18 cellular contexts compared by ENCODE assay signal in the genomic region with DNA sequence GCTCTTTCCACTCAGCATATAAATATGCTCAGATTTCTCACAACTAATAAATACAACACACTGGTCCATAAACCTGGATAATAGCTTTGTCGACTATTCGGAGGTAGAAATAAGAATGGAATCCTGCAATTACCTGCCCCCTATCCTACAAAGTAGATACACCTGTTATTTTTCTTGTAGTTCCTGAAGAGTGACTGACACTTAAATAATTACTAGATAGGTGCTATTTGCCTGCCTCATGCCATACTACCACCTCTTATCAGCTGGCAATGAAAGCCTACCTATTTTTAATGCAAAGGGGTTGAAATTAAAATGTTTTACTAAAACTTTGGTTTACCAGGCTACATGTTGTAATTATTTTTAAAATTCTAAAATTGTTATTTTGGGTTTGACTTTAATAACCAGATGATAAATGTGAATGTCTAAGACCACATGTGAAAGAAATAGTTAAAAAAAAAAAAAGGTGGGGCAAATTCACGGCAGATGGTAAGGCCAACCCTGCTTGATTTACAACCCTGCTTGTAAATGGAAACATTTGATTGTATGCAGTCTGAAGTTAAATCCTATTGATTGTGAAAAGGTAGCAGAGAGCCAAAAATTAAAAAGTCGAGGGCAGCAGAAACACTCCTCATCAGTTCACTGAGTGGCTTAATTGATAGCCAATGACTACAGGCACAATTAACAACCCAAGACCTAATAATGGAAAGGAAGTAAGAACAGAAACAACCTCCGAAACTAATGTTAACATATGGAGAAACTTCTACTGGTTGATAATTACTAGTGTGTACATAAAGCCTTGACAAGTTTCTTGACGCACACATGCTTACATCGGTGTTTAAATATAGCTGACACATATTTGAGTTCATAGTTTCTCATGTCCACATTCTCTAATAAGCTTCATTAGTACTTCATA. TPM values are rescaled to one million over a fixed set of nuclear protein-coding genes. Genes with fewer than 3 reads are reported as not detected.
A peak's percentile ranks its signal among the peaks of the same experiment; 100 is the strongest.
DNase-seq lines count a peak whose midpoint lies in the region; ATAC-seq, FAIRE-seq and TF ChIP-seq lines count a peak whose summit lies in the region.
"Had no signal": no experiment of that assay in that cellular context is flagged by ENCODE, and none has a peak within 500 bp of the region (broad histone marks: within the 10 kb centered on the region; RNA-seq: fewer than 3 reads in every experiment).

No MANE protein-coding gene starts in this region.

- no peak for TF ChIP-seq CTCF in GM12878 (IDR thresholded peaks at IDR 0.05 in 2 of 3, conservative IDR thresholded peaks at IDR 0.05 in 1 of 3; ENCODE audit: control insufficient read depth in 2 of 3, extremely low read depth in 1 of 3, insufficient read depth in 1 of 3, low read depth in 3 of 3, low read length in 3 of 3)
- TF ChIP-seq CTCF in upper lobe of left lung (IDR thresholded peaks at IDR 0.05), result no peak

- no peak for DNase-seq in activated naive CD8-positive, alpha-beta T cell treated with anti-CD3 and anti-CD28 coated beads, Interleukin-2, amount 10 ng/mL, durations not matched to agents 7 days and 5 days
- no peak for DNase-seq in activated naive CD8-positive, alpha-beta T cell treated with anti-CD3 and anti-CD28 coated beads for 36 hours
- DNase-seq in NCI-H1105 treated with DMSO at 0.1 percent for 48 hours (lab: John Stamatoyannopoulos, UW) (peak; percentile 62), GM12878 (ENCODE audit: low read depth, low spot score) (no peak), upper lobe of left lung (no peak), inferior parietal cortex (ENCODE audit: extremely low spot score) (no peak), LoVo (ENCODE audit: low spot score) (no peak)
- DNase-seq: activated CD4-positive, alpha-beta T cell treated with anti-CD3 and anti-CD28 coated beads for 1 hour; activated T-cell treated with anti-CD3 and anti-CD28 coated beads for 4 hours; dorsolateral prefrontal cortex; H7; NCI-H2227 treated with DMSO at 0.1 percent for 48 hours; posterior cingulate gyrus; SJCRH30; T-helper 9 cell had no signal

- no peak overlapping the region for H3K27ac ChIP-seq in GM12878 (ENCODE audit: control insufficient read depth, insufficient read depth)
- H3K27ac ChIP-seq in upper lobe of left lung, result no peak overlapping the region
- H3K27ac ChIP-seq: SJCRH30, skin epidermis had no signal

- no peak overlapping the region for H3K27ac Mint-ChIP-seq in activated naive CD8-positive, alpha-beta T cell treated with anti-CD3 and anti-CD28 coated beads, Interleukin-2, amount 10 ng/mL, durations not matched to agents 7 days and 5 days
- no peak overlapping the region for H3K27ac Mint-ChIP-seq in activated naive CD8-positive, alpha-beta T cell treated with anti-CD3 and anti-CD28 coated beads for 36 hours
- peak overlapping the region; percentile 53 for H3K27ac Mint-ChIP-seq in stimulated activated memory B cell treated with anti-CD40 and anti-IgM and Interleukin-4, amounts not matched to agents 10 μg/mL and 1 μg/mL and 100 μg/mL, for 72 hours

- H3K36me3 Mint-ChIP-seq in activated naive CD8-positive, alpha-beta T cell treated with anti-CD3 and anti-CD28 coated beads, Interleukin-2, amount 10 ng/mL, durations not matched to agents 7 days and 5 days, result peaks cover 20% of the 10 kb centered on the region
- peaks cover 16% of the 10 kb centered on the region for H3K36me3 Mint-ChIP-seq in activated naive CD8-positive, alpha-beta T cell treated with anti-CD3 and anti-CD28 coated beads for 36 hours
- H3K36me3 Mint-ChIP-seq in stimulated activated memory B cell treated with anti-CD40 and anti-IgM and Interleukin-4, amounts not matched to agents 10 μg/mL and 1 μg/mL and 100 μg/mL, for 72 hours, result no peaks in the 10 kb centered on the region

- peaks cover 10% of the 10 kb centered on the region; the same call in 1 of the 2 replicates for H3K4me1 ChIP-seq in GM12878 (ENCODE audit: control insufficient read depth, insufficient read depth, low read length)
- H3K4me1 ChIP-seq in upper lobe of left lung, result peaks cover 20 to 29% (median 25%) of the 10 kb centered on the region in 4 donors

- no TSS peak for BruUV-seq in GM12878 (replicated peaks; lab: Mats Ljungman, UMichigan)

- intact Hi-C loops in GM12878 (cut with micrococcal nuclease; ENCODE audit: unreplicated experiment), result no loop called here

- RAD21 ChIA-PET in GM12878 (lab: Charles Lee; ENCODE audit: unreplicated experiment), result interaction anchor here (0.7 to 3.8 kb wide), 13 partner anchors 8 to 292 kb away, joined by 3 to 116 read pairs (median 4); a partner anchor contains a TSS

- TF ChIP-seq EP300 in GM12878 (IDR thresholded peaks at IDR 0.05; ENCODE audit: borderline replicate concordance in 1 of 2, control insufficient read depth in 1 of 2, low read depth in 2 of 2, low read length in 2 of 2), result peak; percentile 84 to 91; a peak in 3 of 4 replicates
- TF ChIP-seq EP300 in upper lobe of left lung (IDR thresholded peaks at IDR 0.05), result no peak

- FAIRE-seq in GM12878 (lab: Jason Lieb, UNC), result no peak

- CTCF ChIA-PET in GM12878 (lab: Yijun Ruan, JAX), result interaction anchor here (0.8 to 3.8 kb wide), 12 partner anchors 8 to 470 kb away, joined by 3 to 25 read pairs (median 4); a partner anchor contains a TSS

- H3K9me3 Mint-ChIP-seq in activated naive CD8-positive, alpha-beta T cell treated with anti-CD3 and anti-CD28 coated beads, Interleukin-2, amount 10 ng/mL, durations not matched to agents 7 days and 5 days, result no peaks in the 10 kb centered on the region
- no peaks in the 10 kb centered on the region for H3K9me3 Mint-ChIP-seq in activated naive CD8-positive, alpha-beta T cell treated with anti-CD3 and anti-CD28 coated beads for 36 hours
- H3K9me3 Mint-ChIP-seq in stimulated activated memory B cell treated with anti-CD40 and anti-IgM and Interleukin-4, amounts not matched to agents 10 μg/mL and 1 μg/mL and 100 μg/mL, for 72 hours, result no peaks in the 10 kb centered on the region

- H4K20me1 ChIP-seq in GM12878 (ENCODE audit: control insufficient read depth, insufficient read depth), result no peaks in the 10 kb centered on the region

- peak overlapping the region; percentile 14 for H3K4me3 Mint-ChIP-seq in activated naive CD8-positive, alpha-beta T cell treated with anti-CD3 and anti-CD28 coated beads, Interleukin-2, amount 10 ng/mL, durations not matched to agents 7 days and 5 days
- H3K4me3 Mint-ChIP-seq in activated naive CD8-positive, alpha-beta T cell treated with anti-CD3 and anti-CD28 coated beads for 36 hours, result no peak overlapping the region
- no peak overlapping the region for H3K4me3 Mint-ChIP-seq in stimulated activated memory B cell treated with anti-CD40 and anti-IgM and Interleukin-4, amounts not matched to agents 10 μg/mL and 1 μg/mL and 100 μg/mL, for 72 hours

- no peak for ATAC-seq in activated naive CD8-positive, alpha-beta T cell treated with anti-CD3 and anti-CD28 coated beads, Interleukin-2, amount 10 ng/mL, durations not matched to agents 7 days and 5 days (ENCODE audit: low read depth)
- peak; percentile 79 for ATAC-seq in GM12878
- no peak for ATAC-seq in stimulated activated memory B cell treated with anti-CD40 and anti-IgM and Interleukin-4, amounts not matched to agents 10 μg/mL and 1 μg/mL and 100 μg/mL, for 72 hours
- no peak for ATAC-seq in upper lobe of left lung (ENCODE audit: low FRiP score in 2 of 2)
- ATAC-seq: esophagus mucosa had no signal

- H3K4me3 ChIP-seq in GM12878 (no peak overlapping the region), upper lobe of left lung (no peak overlapping the region)
- H3K4me3 ChIP-seq: dorsolateral prefrontal cortex, SJCRH30, skin epidermis had no signal

- H3K4me1 Mint-ChIP-seq in activated naive CD8-positive, alpha-beta T cell treated with anti-CD3 and anti-CD28 coated beads, Interleukin-2, amount 10 ng/mL, durations not matched to agents 7 days and 5 days, result peaks cover 39% of the 10 kb centered on the region
- H3K4me1 Mint-ChIP-seq in activated naive CD8-positive, alpha-beta T cell treated with anti-CD3 and anti-CD28 coated beads for 36 hours, result peaks cover 44% of the 10 kb centered on the region
- H3K4me1 Mint-ChIP-seq in stimulated activated memory B cell treated with anti-CD40 and anti-IgM and Interleukin-4, amounts not matched to agents 10 μg/mL and 1 μg/mL and 100 μg/mL, for 72 hours, result peaks cover 49% of the 10 kb centered on the region

- TF ChIP-seq POLR2A in GM12878 (IDR thresholded peaks at IDR 0.05; ENCODE audit: low read depth, low read length) (no peak), upper lobe of left lung (IDR thresholded peaks at IDR 0.05) (no peak)

- H3K9me3 ChIP-seq in GM12878 (replicated peaks; ENCODE audit: control insufficient read depth, insufficient read depth, low read length) (no peaks in the 10 kb centered on the region; the same call in 2 of the 3 replicates), upper lobe of left lung (no peaks in the 10 kb centered on the region)
- H3K9me3 ChIP-seq: SJCRH30 had no signal

- H3K27me3 ChIP-seq in GM12878 (replicated peaks in 1 of 2; ENCODE audit: control insufficient read depth in 2 of 2, insufficient read depth in 2 of 2, low read length in 1 of 2) (no peaks in the 10 kb centered on the region), upper lobe of left lung (no peaks in the 10 kb centered on the region)
- H3K27me3 ChIP-seq: dorsolateral prefrontal cortex, SJCRH30 had no signal

- H2AFZ ChIP-seq in GM12878 (ENCODE audit: control insufficient read depth, low read depth, low read length), result no peak overlapping the region

- in situ Hi-C loops in GM12878 (cut with MboI), result no loop called here

- TF ChIP-seq RAD21 in GM12878 (IDR thresholded peaks at IDR 0.05; ENCODE audit: insufficient read depth, low read depth, low read length), result no peak

- no peaks in the 10 kb centered on the region for H3K36me3 ChIP-seq in GM12878 (ENCODE audit: control insufficient read depth in 2 of 2, insufficient read depth in 2 of 2, low read length in 1 of 2)
- no peaks in the 10 kb centered on the region for H3K36me3 ChIP-seq in upper lobe of left lung
- H3K36me3 ChIP-seq: SJCRH30 had no signal

- no peak overlapping the region for H3K4me2 ChIP-seq in GM12878 (ENCODE audit: control insufficient read depth, insufficient read depth)

- SMC1A ChIA-PET in GM12878 (lab: Charles Lee; ENCODE audit: uncharacterized antibody, unreplicated experiment), result interaction anchor here (0.8 to 3.8 kb wide), 23 partner anchors 7 to 292 kb away, joined by 3 to 140 read pairs (median 4); a partner anchor contains a TSS

- POLR2A ChIA-PET in activated naive CD8-positive, alpha-beta T cell treated with anti-CD3 and anti-CD28 coated beads, Interleukin-2, amount 10 ng/mL, durations not matched to agents 7 days and 5 days (lab: Charles Lee), result interaction anchor here (1.3 to 3.1 kb wide), 3 partner anchors 8 to 67 kb away, joined by 5 to 21 read pairs (median 19); a partner anchor contains a TSS
- POLR2A ChIA-PET in GM12878 (lab: Charles Lee), result interaction anchor here (0.6 to 2.9 kb wide), 10 partner anchors 8 to 231 kb away, joined by 3 to 20 read pairs (median 6); a partner anchor contains a TSS

- no peaks in the 10 kb centered on the region for H3K27me3 Mint-ChIP-seq in activated naive CD8-positive, alpha-beta T cell treated with anti-CD3 and anti-CD28 coated beads, Interleukin-2, amount 10 ng/mL, durations not matched to agents 7 days and 5 days
- H3K27me3 Mint-ChIP-seq in activated naive CD8-positive, alpha-beta T cell treated with anti-CD3 and anti-CD28 coated beads for 36 hours, result no peaks in the 10 kb centered on the region
- no peaks in the 10 kb centered on the region for H3K27me3 Mint-ChIP-seq in stimulated activated memory B cell treated with anti-CD40 and anti-IgM and Interleukin-4, amounts not matched to agents 10 μg/mL and 1 μg/mL and 100 μg/mL, for 72 hours

- peaks cover 4% of the 10 kb centered on the region for H3K79me2 ChIP-seq in GM12878 (ENCODE audit: control insufficient read depth, insufficient read depth, low read length)

- no peak overlapping the region for H3K9ac ChIP-seq in GM12878 (ENCODE audit: control insufficient read depth, insufficient read depth, low read length)

- WGBS in GM12878 (ENCODE audit: insufficient coverage, insufficient replicate concordance, low lambda C conversion rate, missing lambda C conversion rate), result 95% methylated on average over 7 of the region's 7 CpGs
- 75 to 79% methylated on average over 7 of the region's 7 CpGs for WGBS in upper lobe of left lung, 2 donors

RNA-seq across cellular contexts. Expression of a gene that starts 8.9 kb away (rescaled TPM):
- 10 to 100 TPM; 34.0 to 38.1 TPM for total RNA-seq in activated naive CD8-positive, alpha-beta T cell treated with anti-CD3 and anti-CD28 coated beads, Interleukin-2, amount 10 ng/mL, durations not matched to agents 7 days and 5 days
- total RNA-seq in activated naive CD8-positive, alpha-beta T cell treated with anti-CD3 and anti-CD28 coated beads for 36 hours, result 10 to 100 TPM; 33.2 to 33.5 TPM
- total RNA-seq in GM12878 (2013; cell fraction: nucleolus; rRNA removed), result 139 and 140 TPM in 2 replicates
- total RNA-seq in GM12878 (2014; rRNA removed), result 13.6 TPM in 2 replicates
- 15.7 and 17.3 TPM in 2 replicates for total RNA-seq in GM12878 (2014; rRNA removed; fragmentation: Illumina TruSeq; extraction: Trizol)
- 23.1 and 24.2 TPM in 2 replicates for total RNA-seq in GM12878 (2021)
- 4.0 TPM for polyA plus RNA-seq in GM12878 (2011; ENCODE audit: low read depth)
- 18.0 and 18.1 TPM in 2 replicates for polyA plus RNA-seq in GM12878 (2011; rRNA removed)
- polyA plus RNA-seq in GM12878 (2011; cell fraction: cytosol; rRNA removed), result 12.7 and 15.1 TPM in 2 replicates
- polyA plus RNA-seq in GM12878 (2011; cell fraction: nucleus; rRNA removed), result 24.4 and 24.7 TPM in 2 replicates
- polyA plus RNA-seq in GM12878 (2012), result 5.5 and 5.9 TPM in 2 replicates
- 15.0 and 15.1 TPM in 2 replicates for polyA plus RNA-seq in GM12878 (2014; fragmentation: Illumina TruSeq; extraction: Trizol)
- polyA plus RNA-seq in GM12878 (2014; fragmentation: Nextera tagmentation; extraction: Ambion mirVana), result 1 to 10 TPM in 1 of 2 experiments, under 1 TPM in 1; 0.62 to 1.1 TPM
- 8.8 and 11.9 TPM in 2 replicates for polyA plus RNA-seq in GM12878 (2014; rRNA removed)
- 1 to 10 TPM; 3.2 to 3.9 TPM for polyA plus RNA-seq in GM12878 (2016; fragmentation: Nextera tagmentation; extraction: Ambion mirVana)
- 41.3 and 42.9 TPM in 2 replicates for polyA minus RNA-seq in GM12878 (2011; rRNA and poly(A)+ RNA removed)
- 16.3 and 20.1 TPM in 2 replicates for polyA minus RNA-seq in GM12878 (2011; cell fraction: cytosol; rRNA and poly(A)+ RNA removed)
- polyA minus RNA-seq in GM12878 (2011; cell fraction: nucleus; rRNA and poly(A)+ RNA removed), result 25.4 and 47.7 TPM in 2 replicates
- 100 to 1,000 TPM in 2 of 6 donors, 10 to 100 TPM in 4; 82.8 to 142 (median 90.1) TPM for total RNA-seq in upper lobe of left lung

RNA-seq across cellular contexts. Expression of a gene that starts 9.7 kb away (rescaled TPM):
- 10 to 100 TPM; 62.4 to 65.0 TPM for total RNA-seq in activated naive CD8-positive, alpha-beta T cell treated with anti-CD3 and anti-CD28 coated beads, Interleukin-2, amount 10 ng/mL, durations not matched to agents 7 days and 5 days
- 10 to 100 TPM; 41.2 to 47.1 TPM for total RNA-seq in activated naive CD8-positive, alpha-beta T cell treated with anti-CD3 and anti-CD28 coated beads for 36 hours
- total RNA-seq in GM12878 (2013; cell fraction: nucleolus; rRNA removed), result 124 and 130 TPM in 2 replicates
- total RNA-seq in GM12878 (2014; rRNA removed), result 34.8 and 41.7 TPM in 2 replicates
- 48.1 and 48.8 TPM in 2 replicates for total RNA-seq in GM12878 (2014; rRNA removed; fragmentation: Illumina TruSeq; extraction: Trizol)
- 51.9 and 54.7 TPM in 2 replicates for total RNA-seq in GM12878 (2021)
- 22.3 TPM for polyA plus RNA-seq in GM12878 (2011; ENCODE audit: low read depth)
- 98.7 and 132 TPM in 2 replicates for polyA plus RNA-seq in GM12878 (2011; rRNA removed)
- 62.2 and 66.8 TPM in 2 replicates for polyA plus RNA-seq in GM12878 (2011; cell fraction: cytosol; rRNA removed)
- 62.9 and 65.7 TPM in 2 replicates for polyA plus RNA-seq in GM12878 (2011; cell fraction: nucleus; rRNA removed)
- polyA plus RNA-seq in GM12878 (2012), result 26.8 and 38.3 TPM in 2 replicates
- polyA plus RNA-seq in GM12878 (2014; fragmentation: Illumina TruSeq; extraction: Trizol), result 75.4 and 84.3 TPM in 2 replicates
- polyA plus RNA-seq in GM12878 (2014; fragmentation: Nextera tagmentation; extraction: Ambion mirVana), result 10 to 100 TPM; 30.0 to 30.7 TPM
- 50.0 and 50.5 TPM in 2 replicates for polyA plus RNA-seq in GM12878 (2014; rRNA removed)
- polyA plus RNA-seq in GM12878 (2016; fragmentation: Nextera tagmentation; extraction: Ambion mirVana), result 10 to 100 TPM; 38.4 to 44.7 TPM
- 85.3 and 107 TPM in 2 replicates for polyA minus RNA-seq in GM12878 (2011; rRNA and poly(A)+ RNA removed)
- polyA minus RNA-seq in GM12878 (2011; cell fraction: cytosol; rRNA and poly(A)+ RNA removed), result 31.0 and 33.1 TPM in 2 replicates
- 44.4 and 67.5 TPM in 2 replicates for polyA minus RNA-seq in GM12878 (2011; cell fraction: nucleus; rRNA and poly(A)+ RNA removed)
- 100 to 1,000 TPM in 1 of 6 donors, 10 to 100 TPM in 5; 33.1 to 155 (median 39.3) TPM for total RNA-seq in upper lobe of left lung
